In genomic region chr2:174824098-174824497, GRCh38 we compare ENCODE assay signal across 17 cellular contexts. TPM values are rescaled to one million over a fixed set of nuclear protein-coding genes. Genes with fewer than 3 reads are reported as not detected.
"Had no signal": no experiment of that assay in that cellular context is flagged by ENCODE, and none has a peak within 500 bp of the region (broad histone marks: within the 10 kb centered on the region; RNA-seq: fewer than 3 reads in every experiment).

No MANE protein-coding gene starts in this region.

- H3K27ac Mint-ChIP-seq: activated T-helper 1 cell treated with anti-CD3 and anti-CD28 coated beads, Interleukin-12 subunit alpha, Interleukin-12 subunit beta, Interleukin-2, Interleukin-4 antibody, amounts not matched to agents 30 ng/mL and 10 ng/mL and 1 ng/mL, durations not matched to agents 14 hours and 24 hours and 36 hours; effector memory CD8-positive, alpha-beta T cell; natural killer cell treated with Interleukin-12 subunit alpha and Interleukin-12 subunit beta and Interleukin-15 and Interleukin-18, amount 100 ng/mL, for 72 hours; stimulated activated naive B cell treated with anti-CD40 and anti-IgM and Interleukin-4, amounts not matched to agents 10 μg/mL and 1 μg/mL and 100 μg/mL, for 72 hours had no signal

- FAIRE-seq: islet of Langerhans, TTC549, urothelium cell line had no signal

- DNase-seq: activated CD4-positive, CD25-positive, alpha-beta regulatory T cell treated with anti-CD3 and anti-CD28 coated beads, Interleukin-2, amount 50 U/mL, for 72 hours; aorta; dermis blood vessel endothelial cell; effector memory CD8-positive, alpha-beta T cell; nucleus accumbens; stimulated activated CD4-positive, alpha-beta T cell treated with anti-CD3 and anti-CD28 coated beads, Interleukin-4, amount 100 ng/mL, for 1 hour; stimulated activated naive B cell treated with anti-CD40 and anti-IgM and Interleukin-4, amounts not matched to agents 10 μg/mL and 1 μg/mL and 100 μg/mL, for 72 hours; T-helper 2 cell; thyroid gland had no signal

- H3K4me3 Mint-ChIP-seq: activated T-helper 1 cell treated with anti-CD3 and anti-CD28 coated beads, Interleukin-12 subunit alpha, Interleukin-12 subunit beta, Interleukin-2, Interleukin-4 antibody, amounts not matched to agents 30 ng/mL and 10 ng/mL and 1 ng/mL, durations not matched to agents 14 hours and 24 hours and 36 hours; effector memory CD8-positive, alpha-beta T cell; natural killer cell treated with Interleukin-12 subunit alpha and Interleukin-12 subunit beta and Interleukin-15 and Interleukin-18, amount 100 ng/mL, for 72 hours; stimulated activated naive B cell treated with anti-CD40 and anti-IgM and Interleukin-4, amounts not matched to agents 10 μg/mL and 1 μg/mL and 100 μg/mL, for 72 hours had no signal

- H3K36me3 Mint-ChIP-seq: natural killer cell treated with Interleukin-12 subunit alpha and Interleukin-12 subunit beta and Interleukin-15 and Interleukin-18, amount 100 ng/mL, for 72 hours; stimulated activated naive B cell treated with anti-CD40 and anti-IgM and Interleukin-4, amounts not matched to agents 10 μg/mL and 1 μg/mL and 100 μg/mL, for 72 hours had no signal

- H3K4me1 Mint-ChIP-seq: stimulated activated naive B cell treated with anti-CD40 and anti-IgM and Interleukin-4, amounts not matched to agents 10 μg/mL and 1 μg/mL and 100 μg/mL, for 72 hours had no signal

- ATAC-seq: effector memory CD8-positive, alpha-beta T cell; gastroesophageal sphincter; natural killer cell treated with Interleukin-12 subunit alpha and Interleukin-12 subunit beta and Interleukin-15 and Interleukin-18, amount 100 ng/mL, for 72 hours; stimulated activated naive B cell treated with anti-CD40 and anti-IgM and Interleukin-4, amounts not matched to agents 10 μg/mL and 1 μg/mL and 100 μg/mL, for 72 hours had no signal

- H3K9me3 Mint-ChIP-seq: activated T-helper 1 cell treated with anti-CD3 and anti-CD28 coated beads, Interleukin-12 subunit alpha, Interleukin-12 subunit beta, Interleukin-2, Interleukin-4 antibody, amounts not matched to agents 30 ng/mL and 10 ng/mL and 1 ng/mL, durations not matched to agents 14 hours and 24 hours and 36 hours; natural killer cell treated with Interleukin-12 subunit alpha and Interleukin-12 subunit beta and Interleukin-15 and Interleukin-18, amount 100 ng/mL, for 72 hours; stimulated activated naive B cell treated with anti-CD40 and anti-IgM and Interleukin-4, amounts not matched to agents 10 μg/mL and 1 μg/mL and 100 μg/mL, for 72 hours had no signal

RNA-seq across cellular contexts. Expression of gene CHRNA1, which starts 59.8 kb away (rescaled TPM):
- total RNA-seq: activated CD8-positive, alpha-beta memory T cell treated with anti-CD3 and anti-CD28 coated beads for 36 hours; activated T-helper 1 cell treated with anti-CD3 and anti-CD28 coated beads, Interleukin-12 subunit alpha, Interleukin-12 subunit beta, Interleukin-2, Interleukin-4 antibody, amounts not matched to agents 30 ng/mL and 10 ng/mL and 1 ng/mL, durations not matched to agents 14 hours and 24 hours and 36 hours; aorta; gastroesophageal sphincter; natural killer cell treated with Interleukin-12 subunit alpha and Interleukin-12 subunit beta and Interleukin-15 and Interleukin-18, amount 100 ng/mL, for 72 hours; posterior vena cava; thyroid gland had no signal
